ENCODE assay signal across 21 cellular contexts in the genomic region with DNA sequence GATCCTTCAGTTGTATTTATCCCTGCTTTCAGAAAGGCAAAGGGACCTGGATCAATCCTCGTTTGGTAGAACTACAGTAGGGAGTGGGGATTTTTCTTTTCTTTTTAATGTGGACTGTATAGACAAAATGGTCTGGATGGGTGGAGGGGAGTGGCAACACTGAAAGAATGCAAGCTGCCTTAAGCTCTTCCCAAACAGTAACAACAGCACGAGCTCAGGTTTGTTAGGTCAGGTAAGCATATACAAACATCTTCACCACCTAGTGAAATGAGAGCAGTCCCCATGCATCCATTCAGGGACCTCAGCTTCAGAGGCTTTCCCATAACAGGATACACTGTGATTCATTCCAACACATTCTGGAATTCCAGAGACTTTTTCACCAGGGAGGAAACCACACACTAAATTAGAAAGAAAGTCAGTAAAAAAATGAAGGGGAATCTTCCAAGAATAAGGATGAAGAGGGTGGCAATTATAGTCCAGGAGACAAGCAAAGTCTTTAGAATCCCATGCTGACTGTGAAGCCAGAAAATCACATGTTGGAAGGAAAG. TPM values are rescaled to one million over a fixed set of nuclear protein-coding genes. Genes with fewer than 3 reads are reported as not detected.
DNase-seq lines count a peak whose midpoint lies in the region; ATAC-seq, FAIRE-seq and TF ChIP-seq lines count a peak whose summit lies in the region.
"Had no signal": no experiment of that assay in that cellular context is flagged by ENCODE, and none has a peak within 500 bp of the region (broad histone marks: within the 10 kb centered on the region; RNA-seq: fewer than 3 reads in every experiment).

No MANE protein-coding gene starts in this region.

- FAIRE-seq in keratinocyte (lab: Jason Lieb, UNC): no peak
- FAIRE-seq: G401.6 had no signal

- no peaks in the 10 kb centered on the region for H3K9me3 Mint-ChIP-seq in activated naive CD4-positive, alpha-beta T cell treated with anti-CD3 and anti-CD28 coated beads, Interleukin-2, amount 50 U/mL, for 72 hours
- H3K9me3 Mint-ChIP-seq: activated naive CD4-positive, alpha-beta T cell treated with anti-CD3 and anti-CD28 coated beads for 36 hours had no signal

- H3K4me3 ChIP-seq in astrocyte of the spinal cord (ENCODE audit: low read depth, low read length): no peak overlapping the region
- H3K4me3 ChIP-seq in keratinocyte (ENCODE audit: control insufficient read depth in 2 of 3, extremely low read depth in 1 of 3, insufficient read depth in 2 of 3, low read depth in 1 of 3, low read length in 3 of 3): no peak overlapping the region
- H3K4me3 ChIP-seq: breast epithelium, right lobe of liver, uterus had no signal

- H3K27me3 ChIP-seq in keratinocyte (ENCODE audit: control insufficient read depth, extremely low read depth, insufficient read depth, low read length): no peaks in the 10 kb centered on the region
- H3K27me3 ChIP-seq: breast epithelium, right lobe of liver, uterus had no signal

- no peak overlapping the region for H3K27ac Mint-ChIP-seq in activated naive CD4-positive, alpha-beta T cell treated with anti-CD3 and anti-CD28 coated beads, Interleukin-2, amount 50 U/mL, for 72 hours
- H3K27ac Mint-ChIP-seq: activated naive CD4-positive, alpha-beta T cell treated with anti-CD3 and anti-CD28 coated beads for 36 hours had no signal

- H3K4me1 ChIP-seq in keratinocyte (ENCODE audit: control insufficient read depth, extremely low read depth, insufficient read depth, low read length): peaks cover 61% of the 10 kb centered on the region
- H3K4me1 ChIP-seq: breast epithelium, uterus had no signal

- ATAC-seq in activated naive CD4-positive, alpha-beta T cell treated with anti-CD3 and anti-CD28 coated beads, Interleukin-2, amount 50 U/mL, for 72 hours: no peak
- ATAC-seq: left colon had no signal

- peak overlapping the region; percentile 71 for H2AFZ ChIP-seq in keratinocyte (ENCODE audit: control insufficient read depth, low read length)

- H3K9me1 ChIP-seq in keratinocyte (ENCODE audit: control insufficient read depth, extremely low read depth, insufficient read depth, low read length): no peaks in the 10 kb centered on the region

- no peak for TF ChIP-seq CTCF in astrocyte of the spinal cord (IDR thresholded peaks at IDR 0.05; ENCODE audit: low read depth, low read length)
- no peak for TF ChIP-seq CTCF in keratinocyte (optimal IDR thresholded peaks at IDR 0.05 in 1 of 3, IDR thresholded peaks at IDR 0.05 in 1 of 3, conservative IDR thresholded peaks at IDR 0.05 in 1 of 3; ENCODE audit: extremely low read depth in 1 of 3, insufficient read depth in 2 of 3, low read length in 3 of 3)

- dilution Hi-C loops in keratinocyte (cut with MboI; ENCODE audit: extremely low pct_ligation_motif_present, low sequenced_read_pairs): no loop called here

- H3K36me3 ChIP-seq in keratinocyte (ENCODE audit: control insufficient read depth in 2 of 2, extremely low read depth in 1 of 2, insufficient read depth in 2 of 2, low read length in 2 of 2): no peaks in the 10 kb centered on the region
- H3K36me3 ChIP-seq: breast epithelium, right lobe of liver, uterus had no signal

- DNase-seq in ACHN (peak; percentile 32), HCEC 1CT (peak; percentile 51), astrocyte of the spinal cord (ENCODE audit: low read depth, low spot score) (peak; percentile 62), keratinocyte (ENCODE audit: low read depth, low spot score) (no peak), amniotic stem cell (lab: John Stamatoyannopoulos, UW) (no peak), NCI-H1930 (lab: John Stamatoyannopoulos, UW) (no peak)
- no peak for DNase-seq in activated naive CD4-positive, alpha-beta T cell treated with anti-CD3 and anti-CD28 coated beads, Interleukin-2, amount 50 U/mL, for 72 hours (ENCODE audit: low spot score in 2 of 2)
- no peak for DNase-seq in activated CD4-positive, CD25-positive, alpha-beta regulatory T cell (lab: John Stamatoyannopoulos, UW)
- DNase-seq: activated naive CD4-positive, alpha-beta T cell treated with anti-CD3 and anti-CD28 coated beads for 36 hours; effector CD4-positive, alpha-beta T cell; GOT3; KBM-7; left colon; NCI-H1092; NCI-H69; nucleus accumbens; right lobe of liver; stimulated activated CD4-positive, alpha-beta T cell treated with anti-CD3 and anti-CD28 coated beads, Interleukin-1b, Interleukin-23, amount 100 ng/mL, for 48 hours; uterus had no signal

- no peaks in the 10 kb centered on the region for H3K36me3 Mint-ChIP-seq in activated naive CD4-positive, alpha-beta T cell treated with anti-CD3 and anti-CD28 coated beads, Interleukin-2, amount 50 U/mL, for 72 hours

- in situ Hi-C loops in ACHN (cut with HindIII; ENCODE audit: low pct_ligation_motif_present, low pct_unique_long_range_greater_than_20kb, low sequenced_read_pairs) (no loop called here), astrocyte of the spinal cord (cut with HindIII; ENCODE audit: low sequenced_read_pairs) (no loop called here)

- no peak overlapping the region for H3K4me2 ChIP-seq in keratinocyte (ENCODE audit: control insufficient read depth, extremely low read depth, insufficient read depth, low read depth, low read length)

- H3K9me3 ChIP-seq in keratinocyte (ENCODE audit: control insufficient read depth, low read depth, low read length): no peaks in the 10 kb centered on the region
- H3K9me3 ChIP-seq: breast epithelium, right lobe of liver, uterus had no signal

- H3K79me2 ChIP-seq in keratinocyte (ENCODE audit: control insufficient read depth, insufficient read depth, low read length): no peaks in the 10 kb centered on the region

- H3K9ac ChIP-seq in keratinocyte (ENCODE audit: control insufficient read depth, extremely low read depth, insufficient read depth, low read length): no peak overlapping the region

- no peak overlapping the region for H3K27ac ChIP-seq in keratinocyte (ENCODE audit: control insufficient read depth, insufficient read depth, low read length)
- H3K27ac ChIP-seq: breast epithelium, right lobe of liver, uterus had no signal

- no peaks in the 10 kb centered on the region for H4K20me1 ChIP-seq in keratinocyte (ENCODE audit: control insufficient read depth, extremely low read depth, insufficient read depth, low read length)

RNA-seq across cellular contexts. Expression of a gene that starts 50.5 kb away (rescaled TPM):
- 297 to 402 TPM (median 326 TPM) in 3 replicates for polyA plus RNA-seq in keratinocyte
- 552 TPM for polyA plus RNA-seq in keratinocyte (2011; ENCODE audit: low read depth)
- 254 and 501 TPM in 2 replicates for polyA plus RNA-seq in keratinocyte (2011; cell fraction: cytosol; rRNA removed)
- 251 and 289 TPM in 2 replicates for polyA plus RNA-seq in keratinocyte (2011; cell fraction: nucleus; rRNA removed)
- 318 and 409 TPM in 2 replicates for polyA plus RNA-seq in keratinocyte (2012; ENCODE audit: low replicate concordance)
- 283 to 517 TPM (median 357 TPM) in 3 replicates for polyA minus RNA-seq in keratinocyte
- 315 TPM for polyA minus RNA-seq in keratinocyte (2011; cell fraction: cytosol; rRNA and poly(A)+ RNA removed)
- 128 and 247 TPM in 2 replicates for polyA minus RNA-seq in keratinocyte (2011; cell fraction: nucleus; rRNA and poly(A)+ RNA removed)
- 100 to 1,000 TPM; 492 to 527 TPM for total RNA-seq in activated naive CD4-positive, alpha-beta T cell treated with anti-CD3 and anti-CD28 coated beads, Interleukin-2, amount 50 U/mL, for 72 hours

Comparison
In these comparisons a context has a peak if more than half of its experiments do, and no peak if none do; other contexts are left out.
1. DNase-seq: peak in ACHN (single experiment), HCEC 1CT (single experiment) and astrocyte of the spinal cord (single experiment); none in keratinocyte (single experiment), activated naive CD4-positive, alpha-beta T cell treated with anti-CD3 and anti-CD28 coated beads, Interleukin-2, amount 50 U/mL, for 72 hours (0 of 2), amniotic stem cell (single experiment), activated CD4-positive, CD25-positive, alpha-beta regulatory T cell (0 of 4) and NCI-H1930 (0 of 2).